ENCODE assay signal across 14 cellular contexts in the genomic region with DNA sequence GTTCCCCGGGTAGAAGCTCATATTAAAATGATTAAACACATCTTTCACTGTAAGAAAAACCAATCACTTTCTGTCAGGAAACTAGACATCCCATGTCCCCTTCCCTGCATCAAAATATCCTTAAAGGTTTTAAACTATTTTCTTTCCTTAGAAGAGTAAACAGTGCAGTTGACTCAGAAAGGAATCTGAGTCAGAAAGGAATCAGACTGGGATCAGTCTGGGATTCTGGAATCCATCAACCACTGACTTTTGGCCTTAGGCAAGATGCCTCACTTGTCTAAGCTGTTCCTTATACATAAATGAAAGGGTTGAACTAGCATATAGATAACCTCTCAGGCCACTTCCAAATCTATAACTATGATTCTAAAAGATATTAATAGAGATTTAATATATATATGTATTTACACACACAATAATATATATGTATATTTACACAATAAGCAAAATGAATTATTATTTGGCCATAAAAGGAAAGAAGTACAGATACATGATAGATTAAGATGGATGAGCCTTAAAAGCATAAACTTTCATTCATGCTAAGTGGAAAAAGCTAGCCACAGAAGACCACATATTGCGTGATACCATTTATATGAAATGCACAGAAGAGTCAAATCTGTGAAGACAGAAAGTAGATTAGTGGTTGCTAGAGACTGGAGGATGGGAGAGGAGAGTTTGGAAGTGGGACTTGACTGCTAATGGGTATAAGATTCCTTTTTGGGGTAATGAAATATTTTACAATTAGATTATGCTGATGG.
DNase-seq lines count a peak whose midpoint lies in the region; ATAC-seq, FAIRE-seq and TF ChIP-seq lines count a peak whose summit lies in the region.
"Had no signal": no experiment of that assay in that cellular context is flagged by ENCODE, and none has a peak within 500 bp of the region (broad histone marks: within the 10 kb centered on the region; RNA-seq: fewer than 3 reads in every experiment).

No MANE protein-coding gene starts in this region.

- BruUV-seq in HepG2 (replicated peaks; lab: Mats Ljungman, UMichigan) = no TSS peak

- no peaks in the 10 kb centered on the region for H3K27me3 ChIP-seq in HepG2 (ENCODE audit: control insufficient read depth in 1 of 2, insufficient read depth in 2 of 2, low read length in 2 of 2)
- H3K27me3 ChIP-seq: testis had no signal

- no peak for TF ChIP-seq CTCF in mesothelial cell of epicardium (IDR thresholded peaks at IDR 0.05; ENCODE audit: unreplicated experiment)
- no peak for TF ChIP-seq CTCF in HepG2 (CRISPR knock-in tag; IDR thresholded peaks at IDR 0.05)
- no peak for TF ChIP-seq CTCF in GM20000 (IDR thresholded peaks at IDR 0.05; ENCODE audit: extremely low read depth, missing control alignments)

- DNase-seq in COLO829 (ENCODE audit: low spot score) (peak; percentile 21), NCI-H226 (peak; percentile 77), dedifferentiated amniotic fluid mesenchymal stem cell (ENCODE audit: extremely low spot score) (peak; percentile 70), mesothelial cell of epicardium (ENCODE audit: low spot score in 2 of 2, unreplicated experiment in 2 of 2) (no peak), immature natural killer cell (no peak), HepG2 (ENCODE audit: low spot score) (no peak), GM20000 (ENCODE audit: low spot score) (no peak)
- DNase-seq: lower lobe of right lung, NCI-H2107, OCI-M1, posterior cingulate gyrus, testis had no signal

- H3K79me2 ChIP-seq in HepG2 (ENCODE audit: insufficient read depth, low read length) = no peaks in the 10 kb centered on the region

- POLR2A ChIA-PET in HepG2 (lab: Yijun Ruan, JAX) = no interaction called here

- ATAC-seq in HepG2 = no peak
- ATAC-seq in GM21529 (IDR thresholded peaks at IDR 0.05; ENCODE audit: unreplicated experiment) = no peak
- ATAC-seq: lower lobe of right lung had no signal

- CTCF ChIA-PET in HepG2 (lab: Yijun Ruan, JAX; ENCODE audit: low intra/inter-chr PET ratio, low total read pairs) = no interaction called here

- no peak overlapping the region for H3K4me3 ChIP-seq in HepG2 (replicated peaks in 1 of 3; ENCODE audit: insufficient read depth in 1 of 3, low read depth in 2 of 3, low read length in 3 of 3)
- H3K4me3 ChIP-seq: lower lobe of right lung, testis had no signal

- H3K4me1 Mint-ChIP-seq in mesothelial cell of epicardium (peaks cover 56% of the 10 kb centered on the region), immature natural killer cell (no peaks in the 10 kb centered on the region)
- H3K4me1 Mint-ChIP-seq: IgD-negative memory B cell had no signal

- peaks cover 10% of the 10 kb centered on the region for H3K36me3 Mint-ChIP-seq in mesothelial cell of epicardium
- peaks cover 4 to 7% (median 4%) of the 10 kb centered on the region in 3 donors for H3K36me3 Mint-ChIP-seq in immature natural killer cell

- peaks cover 10% of the 10 kb centered on the region for H3K9me3 Mint-ChIP-seq in mesothelial cell of epicardium
- peaks cover 0 to 10% (median 5%) of the 10 kb centered on the region in 6 donors for H3K9me3 Mint-ChIP-seq in immature natural killer cell

- H3K27me3 Mint-ChIP-seq in mesothelial cell of epicardium (ENCODE audit: low read depth) (no peaks in the 10 kb centered on the region), immature natural killer cell (ENCODE audit: low read depth in 3 of 3) (peaks cover 0 to 14% (median 2%) of the 10 kb centered on the region in 3 donors)
- H3K27me3 Mint-ChIP-seq: IgD-negative memory B cell had no signal

- H2AFZ ChIP-seq in HepG2 (ENCODE audit: low read length) = no peak overlapping the region

- intact Hi-C loops in HepG2 (cut with micrococcal nuclease; ENCODE audit: unreplicated experiment) = loop anchor here (10.0 kb wide), 1 partner anchor 150 kb away; no protein-coding TSS in a partner anchor

- in situ Hi-C loops in HepG2 (cut with HindIII; ENCODE audit: extremely low pct_ligation_motif_present, low pct_unique_long_range_greater_than_20kb) = no loop called here

- H3K27ac Mint-ChIP-seq in mesothelial cell of epicardium (peak overlapping the region; percentile 43), immature natural killer cell (no peak overlapping the region)

- no peak for TF ChIP-seq POLR2A in HepG2 (IDR thresholded peaks at IDR 0.05; ENCODE audit: insufficient read depth in 1 of 2, low read depth in 2 of 2, low read length in 2 of 2)

- H4K20me1 ChIP-seq in HepG2 (ENCODE audit: insufficient read depth, low read length) = no peaks in the 10 kb centered on the region

- H3K4me3 Mint-ChIP-seq in mesothelial cell of epicardium (no peak overlapping the region), immature natural killer cell (no peak overlapping the region)
- H3K4me3 Mint-ChIP-seq: IgD-negative memory B cell had no signal

- H3K9ac ChIP-seq in HepG2 (ENCODE audit: insufficient read depth, low read depth, low read length) = no peak overlapping the region

- no peak for FAIRE-seq in HepG2 (lab: Jason Lieb, UNC)

- H3K4me2 ChIP-seq in HepG2 (ENCODE audit: low read depth, low read length) = no peak overlapping the region

- WGBS in HepG2 (ENCODE audit: low lambda C conversion rate) = 21% methylated on average over 2 of the region's 2 CpGs

- no peaks in the 10 kb centered on the region for H3K36me3 ChIP-seq in HepG2 (replicated peaks in 1 of 2; ENCODE audit: control insufficient read depth in 1 of 2, insufficient read depth in 2 of 2, low read length in 2 of 2)
- H3K36me3 ChIP-seq: lower lobe of right lung had no signal

- no peaks in the 10 kb centered on the region for H3K4me1 ChIP-seq in HepG2 (ENCODE audit: insufficient read depth, low read length)
- H3K4me1 ChIP-seq: lower lobe of right lung, testis had no signal

- no peak for TF ChIP-seq RAD21 in HepG2 (CRISPR knock-in tag; IDR thresholded peaks at IDR 0.05)

- H3K9me3 ChIP-seq in HepG2 (ENCODE audit: low read length) = peaks cover 6% of the 10 kb centered on the region
- H3K9me3 ChIP-seq: testis had no signal

- H3K27ac ChIP-seq in HepG2 (ENCODE audit: extremely low read length, insufficient read depth, low read length) = no peak overlapping the region
- H3K27ac ChIP-seq: lower lobe of right lung, testis had no signal

- TF ChIP-seq EP300 in HepG2 (IDR thresholded peaks at IDR 0.05; ENCODE audit: low read depth in 2 of 2, low read length in 2 of 2) = no peak
- TF ChIP-seq EP300 in HepG2 (CRISPR knock-in tag; IDR thresholded peaks at IDR 0.05; ENCODE audit: borderline replicate concordance) = no peak

TF ChIP-seq in HepG2, 621 proteins besides CTCF, POLR2A, EP300 and RAD21:
- TF ChIP-seq HMG20A (CRISPR knock-in tag; IDR thresholded peaks at IDR 0.05; ENCODE audit: borderline replicate concordance) (no peak), FUBP1 (CRISPR knock-in tag; IDR thresholded peaks at IDR 0.05; ENCODE audit: borderline replicate concordance) (no peak)
- TF ChIP-seq, protein P1, sequence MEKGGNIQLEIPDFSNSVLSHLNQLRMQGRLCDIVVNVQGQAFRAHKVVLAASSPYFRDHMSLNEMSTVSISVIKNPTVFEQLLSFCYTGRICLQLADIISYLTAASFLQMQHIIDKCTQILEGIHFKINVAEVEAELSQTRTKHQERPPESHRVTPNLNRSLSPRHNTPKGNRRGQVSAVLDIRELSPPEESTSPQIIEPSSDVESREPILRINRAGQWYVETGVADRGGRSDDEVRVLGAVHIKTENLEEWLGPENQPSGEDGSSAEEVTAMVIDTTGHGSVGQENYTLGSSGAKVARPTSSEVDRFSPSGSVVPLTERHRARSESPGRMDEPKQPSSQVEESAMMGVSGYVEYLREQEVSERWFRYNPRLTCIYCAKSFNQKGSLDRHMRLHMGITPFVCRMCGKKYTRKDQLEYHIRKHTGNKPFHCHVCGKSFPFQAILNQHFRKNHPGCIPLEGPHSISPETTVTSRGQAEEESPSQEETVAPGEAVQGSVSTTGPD (CRISPR knock-in tag; IDR thresholded peaks at IDR 0.05) = no peak

Comparison
In these comparisons a context has a peak if more than half of its experiments do, and no peak if none do; other contexts are left out.
1. DNase-seq: peak in COLO829 (single experiment), NCI-H226 (single experiment) and dedifferentiated amniotic fluid mesenchymal stem cell (single experiment); none in mesothelial cell of epicardium (0 of 2), immature natural killer cell (0 of 3), HepG2 (single experiment) and GM20000 (single experiment).